ENCODE assay signal across 9 cellular contexts in genomic region chr10:13001887-13002212, GRCh38. TPM values are rescaled to one million over a fixed set of nuclear protein-coding genes. Genes with fewer than 3 reads are reported as not detected.
A peak's percentile ranks its signal among the peaks of the same experiment; 100 is the strongest.
DNase-seq lines count a peak whose midpoint lies in the region; ATAC-seq and TF ChIP-seq lines count a peak whose summit lies in the region.
"Had no signal": no experiment of that assay in that cellular context is flagged by ENCODE, and none has a peak within 500 bp of the region (broad histone marks: within the 10 kb centered on the region; RNA-seq: fewer than 3 reads in every experiment).

No MANE protein-coding gene starts in this region.

- dilution Hi-C loops in IMR-90 (cut with HindIII; ENCODE audit: low sequenced_read_pairs, unreplicated experiment): no loop called here

- no peak for TF ChIP-seq POLR2A in IMR-90 (IDR thresholded peaks at IDR 0.05; ENCODE audit: low read depth, low read length)

- H2AFZ ChIP-seq in IMR-90 (replicated peaks; ENCODE audit: low read length, poor library complexity): no peak overlapping the region

- H3K27ac ChIP-seq in IMR-90 (ENCODE audit: insufficient read depth, low read length): no peak overlapping the region
- H3K27ac ChIP-seq in liver (ENCODE audit: low read depth in 1 of 2, low read length in 2 of 2): no peak overlapping the region
- H3K27ac ChIP-seq in stomach smooth muscle (ENCODE audit: low read length): no peak overlapping the region

- no peaks in the 10 kb centered on the region for H3K79me1 ChIP-seq in IMR-90 (ENCODE audit: low read depth in 1 of 2, low read length in 2 of 2)

- no peaks in the 10 kb centered on the region for H4K20me1 ChIP-seq in IMR-90 (ENCODE audit: insufficient read depth, low read length)

- H3K9ac ChIP-seq in IMR-90 (ENCODE audit: low read depth, low read length) (peak overlapping the region; percentile 68; the same call in 1 of the 2 replicates), liver (ENCODE audit: low read depth in 1 of 2, low read length in 2 of 2) (no peak overlapping the region), stomach smooth muscle (ENCODE audit: low read length in 2 of 2) (no peak overlapping the region)

- no peaks in the 10 kb centered on the region for H3K9me1 ChIP-seq in IMR-90 (ENCODE audit: insufficient read depth, low read length)

- no TSS peak for BruUV-seq in IMR-90 (replicated peaks; lab: Mats Ljungman, UMichigan)

- no peak overlapping the region for H3K14ac ChIP-seq in IMR-90 (replicated peaks; ENCODE audit: low read depth, low read length)

- no peak for DNase-seq in IMR-90
- no peak for DNase-seq in astrocyte of the spinal cord (ENCODE audit: low read depth, low spot score)
- DNase-seq in SKM-1 (lab: John Stamatoyannopoulos, UW; ENCODE audit: unreplicated experiment): no peak
- no peak for DNase-seq in NCI-H2227 treated with DMSO at 0.1 percent for 48 hours (lab: John Stamatoyannopoulos, UW)
- no peak for DNase-seq in OCI-M1 (lab: John Stamatoyannopoulos, UW)
- no peak for DNase-seq in NCI-H526 treated with DMSO at 0.1 percent for 48 hours (lab: John Stamatoyannopoulos, UW)
- DNase-seq: HFFc6 had no signal

- no peak overlapping the region for H2AK9ac ChIP-seq in IMR-90 (replicated peaks; ENCODE audit: low read depth, low read length, poor library complexity)

- ATAC-seq in IMR-90 (ENCODE audit: low read depth): no peak

- CTCF ChIA-PET in IMR-90 (lab: Yijun Ruan, JAX): interaction anchor here (0.6 kb wide), 1 partner anchor 9 kb away, joined by 3 read pairs; no protein-coding TSS in a partner anchor

- TF ChIP-seq CTCF in IMR-90 (conservative IDR thresholded peaks at IDR 0.05; ENCODE audit: low read depth, low read length) (no peak), astrocyte of the spinal cord (IDR thresholded peaks at IDR 0.05; ENCODE audit: low read depth, low read length) (no peak), liver (IDR thresholded peaks at IDR 0.05; ENCODE audit: low read depth, low read length, missing input control) (no peak)

- H3K9me3 ChIP-seq in IMR-90 (ENCODE audit: control insufficient read depth, insufficient read depth, low read length) (no peaks in the 10 kb centered on the region), liver (ENCODE audit: control insufficient read depth in 4 of 4, low read length in 3 of 4) (peaks cover 0 to 3% (median 0%) of the 10 kb centered on the region in 4 donors), stomach smooth muscle (ENCODE audit: control insufficient read depth in 2 of 2, low read length in 2 of 2) (no peaks in the 10 kb centered on the region)

- intact Hi-C loops in IMR-90 (cut with micrococcal nuclease): no loop called here

- WGBS in IMR-90 (ENCODE audit: extremely low coverage in 2 of 2, insufficient read length in 1 of 2), 2 experiments: 0% methylated on average over 7 of the region's 9 CpGs; no CpG with 5 or more reads in 1 of the 2 experiments
- 9% methylated on average over 9 of the region's 9 CpGs for WGBS in liver

- no peak overlapping the region for H3K56ac ChIP-seq in IMR-90 (ENCODE audit: extremely low read depth, insufficient read depth, low read length)

- H3K4ac ChIP-seq in IMR-90 (ENCODE audit: low read depth, low read length): no peak overlapping the region

- no peak overlapping the region for H3K23ac ChIP-seq in IMR-90 (ENCODE audit: low read depth, low read length)

- peak overlapping the region; percentile 86 for H3K4me2 ChIP-seq in IMR-90 (ENCODE audit: low read depth, low read length)

- in situ Hi-C loops in IMR-90 (cut with MboI; ENCODE audit: low sequenced_read_pairs) (no loop called here), astrocyte of the spinal cord (cut with HindIII; ENCODE audit: low sequenced_read_pairs) (no loop called here)

- no peak overlapping the region for H2BK15ac ChIP-seq in IMR-90 (ENCODE audit: low read depth, low read length)

- no peaks in the 10 kb centered on the region; the same call in 1 of the 2 replicates for H3K4me1 ChIP-seq in IMR-90 (ENCODE audit: control insufficient read depth, insufficient read depth, low read length)
- peaks cover 0 to 16% (median 4%) of the 10 kb centered on the region in 4 donors for H3K4me1 ChIP-seq in liver (ENCODE audit: control insufficient read depth in 4 of 4, insufficient read depth in 4 of 4, low read length in 3 of 4)
- H3K4me1 ChIP-seq in stomach smooth muscle (ENCODE audit: control insufficient read depth, insufficient read depth, low read length): peaks cover 5% of the 10 kb centered on the region

- no peak overlapping the region for H2BK120ac ChIP-seq in IMR-90 (ENCODE audit: low read depth, low read length)

- H3K36me3 ChIP-seq in IMR-90 (ENCODE audit: control insufficient read depth, insufficient read depth, low read length) (no peaks in the 10 kb centered on the region), liver (ENCODE audit: control insufficient read depth in 4 of 4, insufficient read depth in 3 of 4, low read depth in 1 of 4, low read length in 3 of 4) (no peaks in the 10 kb centered on the region), stomach smooth muscle (ENCODE audit: control insufficient read depth in 2 of 2, insufficient read depth in 2 of 2, low read length in 2 of 2) (no peaks in the 10 kb centered on the region)

- POLR2A ChIA-PET in IMR-90 (lab: Charles Lee; ENCODE audit: unreplicated experiment): no interaction called here

- no peak overlapping the region for H2AK5ac ChIP-seq in IMR-90 (ENCODE audit: low read depth, low read length)

- no peak for TF ChIP-seq RAD21 in IMR-90 (IDR thresholded peaks at IDR 0.05; ENCODE audit: low read length)
- TF ChIP-seq RAD21 in liver (IDR thresholded peaks at IDR 0.05): no peak

- H3K27me3 ChIP-seq in IMR-90 (ENCODE audit: control insufficient read depth, insufficient read depth, low read length) (peaks cover 19% of the 10 kb centered on the region), liver (ENCODE audit: control insufficient read depth in 4 of 4, insufficient read depth in 4 of 4, low read length in 3 of 4) (peaks cover 0 to 5% (median 1%) of the 10 kb centered on the region in 4 donors), stomach smooth muscle (ENCODE audit: control insufficient read depth in 1 of 2, insufficient read depth in 2 of 2, low read length in 2 of 2) (peaks cover 9 to 22% of the 10 kb centered on the region in 2 donors)

- no peak overlapping the region for H4K8ac ChIP-seq in IMR-90 (ENCODE audit: low read depth in 2 of 2, low read length in 2 of 2)

- H4K91ac ChIP-seq in IMR-90 (ENCODE audit: insufficient read depth, low read depth, low read length): no peak overlapping the region

- H3K4me3 ChIP-seq in IMR-90 (ENCODE audit: insufficient read depth, low read depth, low read length): peak overlapping the region; percentile 50
- H3K4me3 ChIP-seq in astrocyte of the spinal cord (ENCODE audit: low read depth, low read length): peak overlapping the region; percentile 25
- H3K4me3 ChIP-seq in liver (ENCODE audit: low read depth in 1 of 3, low read length in 3 of 3): peak overlapping the region in 2 of 3 donors; percentile 29 to 61
- peak overlapping the region; percentile 49 to 62 for H3K4me3 ChIP-seq in stomach smooth muscle (ENCODE audit: low read length in 2 of 2)

- no peak overlapping the region for H2BK20ac ChIP-seq in IMR-90 (ENCODE audit: low read depth, low read length)

- H2BK5ac ChIP-seq in IMR-90 (ENCODE audit: low read depth, low read length, poor library complexity, severe bottlenecking): no peak overlapping the region

- no peak overlapping the region for H3K18ac ChIP-seq in IMR-90 (ENCODE audit: low read depth, low read length)

- H4K5ac ChIP-seq in IMR-90 (ENCODE audit: low read depth, low read length): no peak overlapping the region

TF ChIP-seq in IMR-90, 13 proteins besides CTCF, POLR2A, EP300 and RAD21 (continues in another document):
- TF ChIP-seq CEBPB (IDR thresholded peaks at IDR 0.05; ENCODE audit: low read depth, low read length): no peak
- no peak for TF ChIP-seq RFX5 (IDR thresholded peaks at IDR 0.05; ENCODE audit: low read depth, low read length)
- TF ChIP-seq USF2 (IDR thresholded peaks at IDR 0.05; ENCODE audit: low read depth, low read length): no peak
- no peak for TF ChIP-seq MXI1 (IDR thresholded peaks at IDR 0.05; ENCODE audit: borderline replicate concordance, low read depth, low read length)

TF ChIP-seq in liver, 16 proteins besides CTCF, POLR2A, EP300 and RAD21 (continues in another document):
- TF ChIP-seq NR2F2 (IDR thresholded peaks at IDR 0.05): no peak
- TF ChIP-seq HNF4G (IDR thresholded peaks at IDR 0.05): no peak
- TF ChIP-seq TAF1 (conservative IDR thresholded peaks at IDR 0.05): no peak
- TF ChIP-seq FOXA2 (IDR thresholded peaks at IDR 0.05): no peak
- TF ChIP-seq EGR1 (IDR thresholded peaks at IDR 0.05; ENCODE audit: low read depth in 2 of 2): no peak
- TF ChIP-seq MAX (IDR thresholded peaks at IDR 0.05): no peak

RNA-seq across cellular contexts. Expression of gene CCDC3, which starts 0.3 kb away (rescaled TPM):
- total RNA-seq in IMR-90 (2012; rRNA removed): under 0.01 and 0.36 TPM in 2 replicates
- 0.24 and 0.29 TPM in 2 replicates for polyA plus RNA-seq in IMR-90 (2012; rRNA removed)
- polyA plus RNA-seq in IMR-90 (2012; cell fraction: cytosol; rRNA removed): 0.13 and 0.20 TPM in 2 replicates
- polyA plus RNA-seq in IMR-90 (2012; cell fraction: nucleus; rRNA removed; ENCODE audit: low replicate concordance): 0.11 and 0.13 TPM in 2 replicates
- 1 to 10 TPM; 6.5 to 6.6 TPM for total RNA-seq in liver
- 10 to 100 TPM in 1 of 2 donors, 1 to 10 TPM in 1; 2.2 to 12.3 TPM for polyA plus RNA-seq in liver
